In the genomic region with DNA sequence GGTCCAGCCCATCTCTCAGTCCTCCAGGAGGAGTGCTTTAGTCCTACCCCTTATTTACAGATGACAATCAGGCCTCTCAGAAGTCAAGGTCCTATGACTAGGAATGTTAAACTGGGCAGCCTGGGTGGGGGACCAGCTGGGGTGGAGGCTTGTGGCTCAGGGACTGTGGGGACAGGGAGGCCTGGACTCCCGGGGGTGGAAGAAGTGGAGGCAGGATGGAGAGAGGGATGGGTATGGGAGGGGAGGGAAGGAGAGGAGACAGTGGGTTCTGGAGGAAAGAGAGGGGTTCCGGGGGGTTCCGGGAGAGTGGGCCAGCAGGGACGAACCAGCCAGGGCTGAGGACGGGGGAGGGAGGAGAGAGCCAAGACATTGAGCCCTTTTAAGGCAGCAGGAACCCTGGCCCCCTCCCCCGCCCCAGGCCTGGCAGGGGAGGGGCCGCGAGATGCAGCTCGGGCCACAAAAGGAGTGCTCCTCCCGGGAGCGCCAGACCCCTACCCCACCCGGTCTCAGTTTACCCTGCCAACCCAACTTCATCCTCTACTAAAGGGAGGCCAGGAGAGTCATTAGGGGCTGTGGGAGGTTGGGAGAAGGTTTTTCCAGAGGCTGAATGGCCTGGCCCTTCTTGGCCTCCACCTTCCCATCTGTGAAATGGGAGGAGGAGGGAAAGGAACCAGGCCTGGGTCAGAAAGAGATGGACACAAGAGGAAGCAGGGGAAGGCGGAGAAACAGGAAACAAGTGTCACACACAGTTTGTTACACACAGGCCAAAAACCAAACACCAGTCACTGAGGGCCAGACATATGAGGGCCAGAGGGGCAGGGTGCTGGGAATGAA, we compare ENCODE assay signal across 10 cellular contexts. TPM values are rescaled to one million over a fixed set of nuclear protein-coding genes. Genes with fewer than 3 reads are reported as not detected.
DNase-seq lines count a peak whose midpoint lies in the region; ATAC-seq and TF ChIP-seq lines count a peak whose summit lies in the region.
"Had no signal": no experiment of that assay in that cellular context is flagged by ENCODE, and none has a peak within 500 bp of the region (broad histone marks: within the 10 kb centered on the region; RNA-seq: fewer than 3 reads in every experiment).

No MANE protein-coding gene starts in this region.

- no peaks in the 10 kb centered on the region for H3K9me3 Mint-ChIP-seq in CD8-positive, alpha-beta memory T cell

- POLR2A ChIA-PET in CD8-positive, alpha-beta memory T cell (lab: Charles Lee), result interaction anchor here (1.2 kb wide), 1 partner anchor 10 kb away, joined by 4 read pairs; no protein-coding TSS in a partner anchor

- peaks cover 60 to 96% (median 87%) of the 10 kb centered on the region in 11 experiments for H4K20me1 ChIP-seq in BLaER1 treated with 17β-estradiol and CSF1 and Interleukin-3, amounts not matched to agents 10 nM and 100 nM

- no peak overlapping the region for H3K27ac ChIP-seq in BLaER1 treated with 17β-estradiol and CSF1 and Interleukin-3, amounts not matched to agents 10 nM and 100 nM
- peak overlapping the region; percentile 96 to 100 (median 99) for H3K27ac ChIP-seq in gastrocnemius medialis
- H3K27ac ChIP-seq in CD8-positive, alpha-beta memory T cell (ENCODE audit: low read depth, low read length), result no peak overlapping the region

- no peak overlapping the region for H3K4me3 Mint-ChIP-seq in CD8-positive, alpha-beta memory T cell

- TF ChIP-seq POLR2A in gastrocnemius medialis (IDR thresholded peaks at IDR 0.05), result no peak

- DNase-seq in NT2/D1 (ENCODE audit: low read depth, low spot score) (no peak), fibroblast of the aortic adventitia (ENCODE audit: low read depth) (no peak), gastrocnemius medialis (no peak), inferior parietal cortex (ENCODE audit: extremely low spot score) (no peak), SW480 (ENCODE audit: low spot score) (no peak)
- DNase-seq in CD8-positive, alpha-beta memory T cell, result no peak
- DNase-seq: occipital lobe had no signal

- H3K27me3 Mint-ChIP-seq in CD8-positive, alpha-beta memory T cell, result peaks cover 11 to 21% of the 10 kb centered on the region in 2 donors

- peak overlapping the region in 2 of 8 donors; percentile 29 to 52 for H3K27ac Mint-ChIP-seq in CD8-positive, alpha-beta memory T cell

- ATAC-seq in gastrocnemius medialis, result peak in 1 of 2 donors; percentile 6
- ATAC-seq in GM19452 (IDR thresholded peaks at IDR 0.05; ENCODE audit: unreplicated experiment), result no peak

- H3K4me1 Mint-ChIP-seq in CD8-positive, alpha-beta memory T cell, result peaks cover 18 to 24% (median 18%) of the 10 kb centered on the region in 3 donors

- H3K9ac ChIP-seq in BLaER1 treated with 17β-estradiol and CSF1 and Interleukin-3, amounts not matched to agents 10 nM and 100 nM, result no peak overlapping the region
- H3K9ac ChIP-seq in NT2/D1 (ENCODE audit: insufficient read length, low read depth), result peak overlapping the region; percentile 56

- peak overlapping the region; percentile 2 to 75 (median 51); a peak in 15 of 22 replicates for H3K4me2 ChIP-seq in BLaER1 treated with 17β-estradiol and CSF1 and Interleukin-3, amounts not matched to agents 10 nM and 100 nM

- H3K27me3 ChIP-seq in BLaER1 treated with 17β-estradiol and CSF1 and Interleukin-3, amounts not matched to agents 10 nM and 100 nM, result peaks cover 7 to 93% (median 29%) of the 10 kb centered on the region in 11 experiments; a peak in 17 of 22 replicates
- no peaks in the 10 kb centered on the region for H3K27me3 ChIP-seq in NT2/D1 (ENCODE audit: insufficient read depth, insufficient read length)
- H3K27me3 ChIP-seq in gastrocnemius medialis, result no peaks in the 10 kb centered on the region
- peaks cover 5% of the 10 kb centered on the region for H3K27me3 ChIP-seq in CD8-positive, alpha-beta memory T cell (ENCODE audit: insufficient read depth, low read length, poor library complexity, severe bottlenecking)

- H3K4me3 ChIP-seq in BLaER1 treated with 17β-estradiol and CSF1 and Interleukin-3, amounts not matched to agents 10 nM and 100 nM, result no peak overlapping the region
- H3K4me3 ChIP-seq in NT2/D1 (ENCODE audit: insufficient read length, low read depth) (no peak overlapping the region), fibroblast of the aortic adventitia (ENCODE audit: low read depth, low read length) (peak overlapping the region; percentile 74), gastrocnemius medialis (peak overlapping the region; percentile 58 to 75 (median 61))
- no peak overlapping the region for H3K4me3 ChIP-seq in CD8-positive, alpha-beta memory T cell (ENCODE audit: low read length)

- intact Hi-C loops in gastrocnemius medialis (cut with DNase I; ENCODE audit: low total_unique reads), result loop anchor here (10.0 kb wide), 1 partner anchor 456 kb away; the partner anchor contains the start of gene CKM

- no peaks in the 10 kb centered on the region for H3K9me3 ChIP-seq in BLaER1 treated with 17β-estradiol and CSF1 and Interleukin-3, amounts not matched to agents 10 nM and 100 nM (replicated peaks in 1 of 11)
- H3K9me3 ChIP-seq in NT2/D1 (ENCODE audit: insufficient read depth, low read length) (no peaks in the 10 kb centered on the region), gastrocnemius medialis (no peaks in the 10 kb centered on the region)
- H3K9me3 ChIP-seq in CD8-positive, alpha-beta memory T cell (ENCODE audit: low read length), result no peaks in the 10 kb centered on the region

- TF ChIP-seq CTCF in fibroblast of the aortic adventitia (IDR thresholded peaks at IDR 0.05; ENCODE audit: insufficient read depth, low read length) (no peak), gastrocnemius medialis (IDR thresholded peaks at IDR 0.05 in 4 of 5, conservative IDR thresholded peaks at IDR 0.05 in 1 of 5) (no peak)

- in situ Hi-C loops in gastrocnemius medialis (cut with MboI; ENCODE audit: low sequenced_read_pairs in 4 of 4), result no loop called here

- peaks cover 2 to 32% (median 14%) of the 10 kb centered on the region in 3 donors for H3K36me3 Mint-ChIP-seq in CD8-positive, alpha-beta memory T cell

- peaks cover 23 to 41% (median 33%) of the 10 kb centered on the region in 10 experiments for H3K4me1 ChIP-seq in BLaER1 treated with 17β-estradiol and CSF1 and Interleukin-3, amounts not matched to agents 10 nM and 100 nM
- peaks cover 27% of the 10 kb centered on the region for H3K4me1 ChIP-seq in NT2/D1 (ENCODE audit: insufficient read depth, insufficient read length)
- peaks cover 44 to 64% of the 10 kb centered on the region in 2 donors for H3K4me1 ChIP-seq in gastrocnemius medialis
- H3K4me1 ChIP-seq in CD8-positive, alpha-beta memory T cell (ENCODE audit: insufficient read depth, low read length), result peaks cover 20% of the 10 kb centered on the region

- CTCF ChIA-PET in CD8-positive, alpha-beta memory T cell (lab: Charles Lee), result interaction anchor here (1.1 kb wide), 1 partner anchor 36 kb away, joined by 5 read pairs; no protein-coding TSS in a partner anchor

- peaks cover 3 to 43% (median 19%) of the 10 kb centered on the region in 11 experiments; a peak in 20 of 22 replicates for H3K36me3 ChIP-seq in BLaER1 treated with 17β-estradiol and CSF1 and Interleukin-3, amounts not matched to agents 10 nM and 100 nM
- H3K36me3 ChIP-seq in NT2/D1 (ENCODE audit: insufficient read depth, insufficient read length, low read length) (peaks cover 45% of the 10 kb centered on the region), gastrocnemius medialis (peaks cover 0 to 31% of the 10 kb centered on the region in 2 donors)
- no peaks in the 10 kb centered on the region for H3K36me3 ChIP-seq in CD8-positive, alpha-beta memory T cell (ENCODE audit: insufficient read depth, low read length)

RNA-seq across cellular contexts. Expression of gene DMPK, which starts 1.6 kb away (rescaled TPM):
- total RNA-seq in fibroblast of the aortic adventitia (ENCODE audit: low replicate concordance), result 46.5 and 85.2 TPM in 2 replicates
- total RNA-seq in gastrocnemius medialis, result 100 to 1,000 TPM in 2 of 4 donors, 10 to 100 TPM in 2; 93.0 to 196 (median 116) TPM
- total RNA-seq in CD8-positive, alpha-beta memory T cell, result 10 to 100 TPM; 27.1 to 28.2 TPM
- polyA plus RNA-seq in CD8-positive, alpha-beta memory T cell, result 1.6 TPM

RNA-seq across cellular contexts. Expression of gene SIX5, which starts 11.6 kb away (rescaled TPM):
- 9.5 and 16.4 TPM in 2 replicates for total RNA-seq in fibroblast of the aortic adventitia (ENCODE audit: low replicate concordance)
- total RNA-seq in gastrocnemius medialis, result 10 to 100 TPM in 2 of 4 donors, 1 to 10 TPM in 2; 8.2 to 12.2 (median 10.1) TPM
- 1 to 10 TPM; 2.5 to 2.6 TPM for total RNA-seq in CD8-positive, alpha-beta memory T cell
- polyA plus RNA-seq in CD8-positive, alpha-beta memory T cell, result 0.23 TPM

RNA-seq across cellular contexts. Expression of gene DMWD, which starts 12.0 kb away (rescaled TPM):
- total RNA-seq in fibroblast of the aortic adventitia (ENCODE audit: low replicate concordance) (28.6 and 41.4 TPM in 2 replicates), gastrocnemius medialis (100 to 1,000 TPM in 1 of 4 donors, 10 to 100 TPM in 3; 38.6 to 111 (median 56.4) TPM)
- 10 to 100 TPM; 57.6 to 62.9 TPM for total RNA-seq in CD8-positive, alpha-beta memory T cell
- 25.6 TPM for polyA plus RNA-seq in CD8-positive, alpha-beta memory T cell

RNA-seq across cellular contexts. Expression of gene RSPH6A, which starts 34.4 kb away (rescaled TPM):
- total RNA-seq in fibroblast of the aortic adventitia (ENCODE audit: low replicate concordance) (0.18 TPM in 1 of 2 replicates, not detected in the other), gastrocnemius medialis (not detected)
- total RNA-seq in CD8-positive, alpha-beta memory T cell, result under 1 TPM; 0.16 to 0.22 TPM
- not detected for polyA plus RNA-seq in CD8-positive, alpha-beta memory T cell
- total RNA-seq: bronchial epithelial cell had no signal

RNA-seq across cellular contexts. Expression of gene MEIOSIN, which starts 47.4 kb away (rescaled TPM):
- total RNA-seq in fibroblast of the aortic adventitia (ENCODE audit: low replicate concordance) (not detected in 2 replicates), gastrocnemius medialis (not detected)
- not detected for total RNA-seq in CD8-positive, alpha-beta memory T cell
- polyA plus RNA-seq in CD8-positive, alpha-beta memory T cell, result not detected
- total RNA-seq: bronchial epithelial cell, occipital lobe had no signal

Comparison
In these comparisons a context has a peak if more than half of its experiments do, and no peak if none do; other contexts are left out.
1. H3K27ac ChIP-seq: peak in gastrocnemius medialis (4 of 4); none in BLaER1 treated with 17β-estradiol and CSF1 and Interleukin-3, amounts not matched to agents 10 nM and 100 nM (0 of 11) and CD8-positive, alpha-beta memory T cell (single experiment).
2. H3K4me3 ChIP-seq: peak in fibroblast of the aortic adventitia (single experiment) and gastrocnemius medialis (4 of 4); none in BLaER1 treated with 17β-estradiol and CSF1 and Interleukin-3, amounts not matched to agents 10 nM and 100 nM (0 of 10), NT2/D1 (single experiment) and CD8-positive, alpha-beta memory T cell (single experiment).